11 cellular contexts compared by ENCODE assay signal in genomic region chr14:53951661-53952265, GRCh38. TPM values are rescaled to one million over a fixed set of nuclear protein-coding genes. Genes with fewer than 3 reads are reported as not detected.
A peak's percentile ranks its signal among the peaks of the same experiment; 100 is the strongest.
DNase-seq lines count a peak whose midpoint lies in the region; ATAC-seq and TF ChIP-seq lines count a peak whose summit lies in the region.
"Had no signal": no experiment of that assay in that cellular context is flagged by ENCODE, and none has a peak within 500 bp of the region (broad histone marks: within the 10 kb centered on the region; RNA-seq: fewer than 3 reads in every experiment).

No MANE protein-coding gene starts in this region.

- DNase-seq in sigmoid colon: no peak
- no peak for DNase-seq in activated T-cell treated with anti-CD3 and anti-CD28 coated beads, Interleukin-2, amount 50 U/mL, for 1 hour
- no peak for DNase-seq in NCI-H526 treated with DMSO at 0.1 percent for 48 hours (lab: John Stamatoyannopoulos, UW)
- DNase-seq in NCI-H187 treated with DMSO at 0.1 percent for 48 hours (lab: John Stamatoyannopoulos, UW): no peak
- DNase-seq in stimulated activated naive B cell treated with anti-CD40 and anti-IgM and Interleukin-4, amounts not matched to agents 10 μg/mL and 1 μg/mL and 100 μg/mL, for 72 hours: no peak
- DNase-seq: activated CD8-positive, alpha-beta memory T cell treated with anti-CD3 and anti-CD28 coated beads, Interleukin-2, amount 10 ng/mL, durations not matched to agents 7 days and 5 days; COR-L47; effector CD8-positive, alpha-beta T cell had no signal

- peaks cover 99% of the 10 kb centered on the region for H3K27me3 Mint-ChIP-seq in brain
- H3K27me3 Mint-ChIP-seq in stimulated activated naive B cell treated with anti-CD40 and anti-IgM and Interleukin-4, amounts not matched to agents 10 μg/mL and 1 μg/mL and 100 μg/mL, for 72 hours: peaks cover 85 to 93% of the 10 kb centered on the region in 2 donors

- POLR2A ChIA-PET in HEK293 (lab: Yijun Ruan, JAX): interaction anchor here (0.5 kb wide), 1 partner anchor 1825 kb away, joined by 3 read pairs; no protein-coding TSS in a partner anchor

- H3K9ac ChIP-seq in iPS-20b (ENCODE audit: low read depth, low read length): peak overlapping the region; percentile 68; the same call in 1 of the 2 replicates

- intact Hi-C loops in sigmoid colon (cut with DNase I): loop anchor here (2.0 to 5.0 kb wide), 2 partner anchors 226 to 413 kb away; no protein-coding TSS in a partner anchor

- TF ChIP-seq CTCF in HEK293 (tag by site-specific recombination; IDR thresholded peaks at IDR 0.05) (no peak), brain (conservative IDR thresholded peaks at IDR 0.05) (no peak), sigmoid colon (IDR thresholded peaks at IDR 0.05) (no peak)

- H3K4me3 ChIP-seq in HEK293 (ENCODE audit: low read depth, low read length): no peak overlapping the region
- peak overlapping the region; percentile 94 for H3K4me3 ChIP-seq in iPS-20b (ENCODE audit: low read length)
- H3K4me3 ChIP-seq in sigmoid colon: peak overlapping the region; percentile 49 to 66 (median 58)

- peaks cover 10% of the 10 kb centered on the region for H3K36me3 Mint-ChIP-seq in brain
- H3K36me3 Mint-ChIP-seq in stimulated activated naive B cell treated with anti-CD40 and anti-IgM and Interleukin-4, amounts not matched to agents 10 μg/mL and 1 μg/mL and 100 μg/mL, for 72 hours: peaks cover 0 to 2% of the 10 kb centered on the region in 2 donors
- H3K36me3 Mint-ChIP-seq: activated CD8-positive, alpha-beta memory T cell treated with anti-CD3 and anti-CD28 coated beads, Interleukin-2, amount 10 ng/mL, durations not matched to agents 7 days and 5 days had no signal

- H3K9me3 ChIP-seq in HEK293 (ENCODE audit: control insufficient read depth, insufficient read depth, low read depth, low read length) (no peaks in the 10 kb centered on the region), iPS-20b (ENCODE audit: insufficient read depth, low read depth, low read length) (no peaks in the 10 kb centered on the region), sigmoid colon (no peaks in the 10 kb centered on the region)

- H3K9me3 Mint-ChIP-seq in brain: peaks cover 0 to 3% (median 2%) of the 10 kb centered on the region in 5 experiments
- H3K9me3 Mint-ChIP-seq in stimulated activated naive B cell treated with anti-CD40 and anti-IgM and Interleukin-4, amounts not matched to agents 10 μg/mL and 1 μg/mL and 100 μg/mL, for 72 hours: no peaks in the 10 kb centered on the region

- peak overlapping the region; percentile 89 to 93 (median 92) for H3K4me3 Mint-ChIP-seq in brain
- H3K4me3 Mint-ChIP-seq in stimulated activated naive B cell treated with anti-CD40 and anti-IgM and Interleukin-4, amounts not matched to agents 10 μg/mL and 1 μg/mL and 100 μg/mL, for 72 hours: no peak overlapping the region
- H3K4me3 Mint-ChIP-seq: activated CD8-positive, alpha-beta memory T cell treated with anti-CD3 and anti-CD28 coated beads, Interleukin-2, amount 10 ng/mL, durations not matched to agents 7 days and 5 days had no signal

- H3K4me1 Mint-ChIP-seq in brain: peaks cover 60% of the 10 kb centered on the region
- peaks cover 25 to 38% of the 10 kb centered on the region in 2 donors for H3K4me1 Mint-ChIP-seq in stimulated activated naive B cell treated with anti-CD40 and anti-IgM and Interleukin-4, amounts not matched to agents 10 μg/mL and 1 μg/mL and 100 μg/mL, for 72 hours

- H3K36me3 ChIP-seq in HEK293 (ENCODE audit: control insufficient read depth in 2 of 2, insufficient read depth in 1 of 2, low read length in 2 of 2) (peaks cover 0 to 20% of the 10 kb centered on the region in 2 experiments; a peak in 1 of 3 replicates), iPS-20b (ENCODE audit: insufficient read depth, low read depth, low read length) (peaks cover 19% of the 10 kb centered on the region; the same call in 1 of the 2 replicates), sigmoid colon (peaks cover 0 to 7% (median 2%) of the 10 kb centered on the region in 4 donors)

- no peak for ATAC-seq in stimulated activated naive B cell treated with anti-CD40 and anti-IgM and Interleukin-4, amounts not matched to agents 10 μg/mL and 1 μg/mL and 100 μg/mL, for 72 hours (replicated peaks)
- ATAC-seq: activated CD8-positive, alpha-beta memory T cell treated with anti-CD3 and anti-CD28 coated beads, Interleukin-2, amount 10 ng/mL, durations not matched to agents 7 days and 5 days had no signal

- H3K4me1 ChIP-seq in HEK293 (ENCODE audit: control insufficient read depth, insufficient read depth, low read length): peaks cover 13% of the 10 kb centered on the region
- H3K4me1 ChIP-seq in iPS-20b (ENCODE audit: insufficient read depth, low read length): peaks cover 20% of the 10 kb centered on the region; the same call in 1 of the 2 replicates
- H3K4me1 ChIP-seq in sigmoid colon: peaks cover 0 to 52% (median 45%) of the 10 kb centered on the region in 4 donors

- CTCF ChIA-PET in HEK293 (lab: Yijun Ruan, JAX): interaction anchor here (0.5 to 0.6 kb wide), 2 partner anchors 21 to 145 kb away, joined by 3 read pairs; no protein-coding TSS in a partner anchor

- H3K27ac ChIP-seq in HEK293 (ENCODE audit: extremely low read depth, low read depth, low read length) (no peak overlapping the region; the same call in 1 of the 2 replicates), iPS-20b (ENCODE audit: low read length) (no peak overlapping the region), sigmoid colon (peak overlapping the region in 3 of 4 donors; percentile 79 to 89 (median 83))

- peak overlapping the region in 3 of 5 experiments; percentile 80 to 90 (median 83) for H3K27ac Mint-ChIP-seq in brain
- no peak overlapping the region for H3K27ac Mint-ChIP-seq in stimulated activated naive B cell treated with anti-CD40 and anti-IgM and Interleukin-4, amounts not matched to agents 10 μg/mL and 1 μg/mL and 100 μg/mL, for 72 hours
- H3K27ac Mint-ChIP-seq: activated CD8-positive, alpha-beta memory T cell treated with anti-CD3 and anti-CD28 coated beads, Interleukin-2, amount 10 ng/mL, durations not matched to agents 7 days and 5 days had no signal

- peaks cover 97% of the 10 kb centered on the region for H3K27me3 ChIP-seq in iPS-20b (ENCODE audit: insufficient read depth, low read length)
- H3K27me3 ChIP-seq in sigmoid colon: peaks cover 7 to 52% (median 36%) of the 10 kb centered on the region in 3 donors

- no peak for TF ChIP-seq POLR2A in sigmoid colon (IDR thresholded peaks at IDR 0.05)

- no peak for TF ChIP-seq EP300 in sigmoid colon (IDR thresholded peaks at IDR 0.05)

- 66 to 68% methylated on average over 31 of the region's 31 CpGs for WGBS in sigmoid colon, 2 donors

TF ChIP-seq in HEK293, 187 proteins besides CTCF, POLR2A, EP300 and RAD21:
- peak; percentile 43; the same call in 1 of the 2 replicates for TF ChIP-seq TCF7L2 (IDR thresholded peaks at IDR 0.05; ENCODE audit: borderline replicate concordance, low read depth, low read length)
- TF ChIP-seq ZNF580 (tag by site-specific recombination; IDR thresholded peaks at IDR 0.05): no peak

RNA-seq across cellular contexts. Expression of gene BMP4, which starts 4.9 kb away (rescaled TPM):
- polyA plus RNA-seq in brain (ENCODE audit: insufficient read depth, low read depth, low replicate concordance) (3.3 TPM), sigmoid colon (10 to 100 TPM in 1 of 3 donors, 1 to 10 TPM in 2; 3.7 to 12.0 (median 8.9) TPM)
- 10 to 100 TPM; 19.4 to 31.4 (median 28.0) TPM for total RNA-seq in sigmoid colon

Comparison
In these comparisons a context has a peak if more than half of its experiments do, and no peak if none do; other contexts are left out.
1. H3K27ac ChIP-seq: peak in sigmoid colon (3 of 4); none in HEK293 (single experiment) and iPS-20b (single experiment).
2. H3K4me3 Mint-ChIP-seq: peak in brain (5 of 5); none in stimulated activated naive B cell treated with anti-CD40 and anti-IgM and Interleukin-4, amounts not matched to agents 10 μg/mL and 1 μg/mL and 100 μg/mL, for 72 hours (0 of 2).